ENCODE assay signal across 1 cellular context in the genomic region with DNA sequence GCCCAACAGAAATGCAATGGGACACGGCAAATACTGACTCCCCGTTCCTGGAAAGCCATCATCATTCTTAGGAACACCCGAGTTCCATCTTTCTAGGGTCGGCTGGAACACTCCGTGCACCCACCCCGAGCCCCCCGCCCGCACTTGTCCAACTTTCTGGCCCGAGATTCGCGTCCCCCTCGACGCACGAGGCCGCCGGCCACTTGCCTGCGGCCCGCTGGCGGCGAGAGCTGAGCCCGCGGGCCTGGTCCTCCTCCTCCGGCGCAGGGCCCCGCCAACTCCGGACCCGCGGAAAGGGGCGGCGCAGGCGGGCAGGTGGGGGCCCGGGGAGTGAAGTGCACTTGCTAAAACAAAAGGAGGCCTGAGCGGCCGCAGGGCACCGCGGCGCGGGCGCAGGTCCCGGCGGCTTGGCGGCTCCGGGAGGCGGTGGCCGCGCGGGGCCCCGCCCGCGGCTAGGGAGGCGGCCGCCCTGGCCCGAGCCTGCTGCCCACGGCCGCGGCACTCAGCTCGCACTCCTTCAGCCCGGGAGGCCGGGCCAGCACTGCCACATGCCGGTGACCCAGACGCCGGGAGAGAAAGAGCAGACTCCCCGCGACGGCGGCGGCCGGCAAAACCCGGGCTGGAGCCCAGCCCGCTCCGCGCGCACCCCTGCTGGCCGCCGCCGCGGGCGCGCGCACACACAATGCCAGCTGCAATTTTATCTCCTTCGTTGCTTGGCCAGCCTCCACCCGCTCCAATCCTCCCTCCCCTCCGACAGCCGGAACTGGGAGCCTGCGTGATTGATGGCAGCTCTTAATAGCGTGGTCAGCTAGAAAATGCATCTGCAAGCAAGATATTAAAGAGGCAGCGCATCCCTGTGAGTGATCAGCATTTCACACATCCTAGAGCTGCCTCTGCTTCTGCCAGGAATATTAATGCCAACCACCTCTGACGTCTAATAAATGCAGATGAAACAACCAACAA.
TF ChIP-seq lines count a peak whose summit lies in the region.

No MANE protein-coding gene starts in this region.

TF ChIP-seq in SK-N-SH treated with all-trans-retinoic acid at 6 μM for 48 hours, 23 proteins besides CTCF, POLR2A, EP300 and RAD21 (continued from another document):
- TF ChIP-seq, protein P1, sequence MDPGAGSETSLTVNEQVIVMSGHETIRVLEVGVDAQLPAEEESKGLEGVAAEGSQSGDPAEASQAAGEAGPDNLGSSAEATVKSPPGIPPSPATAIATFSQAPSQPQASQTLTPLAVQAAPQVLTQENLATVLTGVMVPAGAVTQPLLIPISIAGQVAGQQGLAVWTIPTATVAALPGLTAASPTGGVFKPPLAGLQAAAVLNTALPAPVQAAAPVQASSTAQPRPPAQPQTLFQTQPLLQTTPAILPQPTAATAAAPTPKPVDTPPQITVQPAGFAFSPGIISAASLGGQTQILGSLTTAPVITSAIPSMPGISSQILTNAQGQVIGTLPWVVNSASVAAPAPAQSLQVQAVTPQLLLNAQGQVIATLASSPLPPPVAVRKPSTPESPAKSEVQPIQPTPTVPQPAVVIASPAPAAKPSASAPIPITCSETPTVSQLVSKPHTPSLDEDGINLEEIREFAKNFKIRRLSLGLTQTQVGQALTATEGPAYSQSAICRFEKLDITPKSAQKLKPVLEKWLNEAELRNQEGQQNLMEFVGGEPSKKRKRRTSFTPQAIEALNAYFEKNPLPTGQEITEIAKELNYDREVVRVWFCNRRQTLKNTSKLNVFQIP (CRISPR knock-in tag; IDR thresholded peaks at IDR 0.05; ENCODE audit: borderline replicate concordance, low read depth), result no peak
- TF ChIP-seq, protein P2, sequence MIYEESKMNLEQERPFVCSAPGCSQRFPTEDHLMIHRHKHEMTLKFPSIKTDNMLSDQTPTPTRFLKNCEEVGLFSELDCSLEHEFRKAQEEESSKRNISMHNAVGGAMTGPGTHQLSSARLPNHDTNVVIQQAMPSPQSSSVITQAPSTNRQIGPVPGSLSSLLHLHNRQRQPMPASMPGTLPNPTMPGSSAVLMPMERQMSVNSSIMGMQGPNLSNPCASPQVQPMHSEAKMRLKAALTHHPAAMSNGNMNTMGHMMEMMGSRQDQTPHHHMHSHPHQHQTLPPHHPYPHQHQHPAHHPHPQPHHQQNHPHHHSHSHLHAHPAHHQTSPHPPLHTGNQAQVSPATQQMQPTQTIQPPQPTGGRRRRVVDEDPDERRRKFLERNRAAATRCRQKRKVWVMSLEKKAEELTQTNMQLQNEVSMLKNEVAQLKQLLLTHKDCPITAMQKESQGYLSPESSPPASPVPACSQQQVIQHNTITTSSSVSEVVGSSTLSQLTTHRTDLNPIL (CRISPR knock-in tag; IDR thresholded peaks at IDR 0.05; ENCODE audit: low read depth), result no peak
- TF ChIP-seq ZFP3 (CRISPR knock-in tag; IDR thresholded peaks at IDR 0.05), result peak; percentile 78
- TF ChIP-seq, protein P3, sequence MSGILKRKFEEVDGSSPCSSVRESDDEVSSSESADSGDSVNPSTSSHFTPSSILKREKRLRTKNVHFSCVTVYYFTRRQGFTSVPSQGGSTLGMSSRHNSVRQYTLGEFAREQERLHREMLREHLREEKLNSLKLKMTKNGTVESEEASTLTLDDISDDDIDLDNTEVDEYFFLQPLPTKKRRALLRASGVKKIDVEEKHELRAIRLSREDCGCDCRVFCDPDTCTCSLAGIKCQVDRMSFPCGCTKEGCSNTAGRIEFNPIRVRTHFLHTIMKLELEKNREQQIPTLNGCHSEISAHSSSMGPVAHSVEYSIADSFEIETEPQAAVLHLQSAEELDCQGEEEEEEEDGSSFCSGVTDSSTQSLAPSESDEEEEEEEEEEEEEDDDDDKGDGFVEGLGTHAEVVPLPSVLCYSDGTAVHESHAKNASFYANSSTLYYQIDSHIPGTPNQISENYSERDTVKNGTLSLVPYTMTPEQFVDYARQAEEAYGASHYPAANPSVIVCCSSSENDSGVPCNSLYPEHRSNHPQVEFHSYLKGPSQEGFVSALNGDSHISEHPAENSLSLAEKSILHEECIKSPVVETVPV (CRISPR knock-in tag; IDR thresholded peaks at IDR 0.05), result no peak
- TF ChIP-seq CSDC2 (CRISPR knock-in tag; IDR thresholded peaks at IDR 0.05), result 0 out of 2 replicates have a peak, but pooled peaks have one; percentile 66
- TF ChIP-seq ZNF565 (CRISPR knock-in tag; conservative IDR thresholded peaks at IDR 0.05; ENCODE audit: low read depth), result 0 out of 2 replicates have a peak, but pooled peaks have one; percentile 27
- TF ChIP-seq TCF4 (CRISPR knock-in tag; IDR thresholded peaks at IDR 0.05; ENCODE audit: borderline replicate concordance), result no peak; the same call in 1 of the 2 replicates
- TF ChIP-seq PPARA (CRISPR knock-in tag; IDR thresholded peaks at IDR 0.05; ENCODE audit: borderline replicate concordance), result no peak
- TF ChIP-seq, protein P4, sequence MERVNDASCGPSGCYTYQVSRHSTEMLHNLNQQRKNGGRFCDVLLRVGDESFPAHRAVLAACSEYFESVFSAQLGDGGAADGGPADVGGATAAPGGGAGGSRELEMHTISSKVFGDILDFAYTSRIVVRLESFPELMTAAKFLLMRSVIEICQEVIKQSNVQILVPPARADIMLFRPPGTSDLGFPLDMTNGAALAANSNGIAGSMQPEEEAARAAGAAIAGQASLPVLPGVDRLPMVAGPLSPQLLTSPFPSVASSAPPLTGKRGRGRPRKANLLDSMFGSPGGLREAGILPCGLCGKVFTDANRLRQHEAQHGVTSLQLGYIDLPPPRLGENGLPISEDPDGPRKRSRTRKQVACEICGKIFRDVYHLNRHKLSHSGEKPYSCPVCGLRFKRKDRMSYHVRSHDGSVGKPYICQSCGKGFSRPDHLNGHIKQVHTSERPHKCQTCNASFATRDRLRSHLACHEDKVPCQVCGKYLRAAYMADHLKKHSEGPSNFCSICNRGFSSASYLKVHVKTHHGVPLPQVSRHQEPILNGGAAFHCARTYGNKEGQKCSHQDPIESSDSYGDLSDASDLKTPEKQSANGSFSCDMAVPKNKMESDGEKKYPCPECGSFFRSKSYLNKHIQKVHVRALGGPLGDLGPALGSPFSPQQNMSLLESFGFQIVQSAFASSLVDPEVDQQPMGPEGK (CRISPR knock-in tag; IDR thresholded peaks at IDR 0.05; ENCODE audit: borderline replicate concordance), result no peak
- TF ChIP-seq ARNTL (CRISPR knock-in tag; IDR thresholded peaks at IDR 0.05; ENCODE audit: borderline replicate concordance, low read depth), result no peak
- no peak for TF ChIP-seq ZC3H10 (CRISPR knock-in tag; IDR thresholded peaks at IDR 0.05)
- no peak for TF ChIP-seq TOX (CRISPR knock-in tag; IDR thresholded peaks at IDR 0.05; ENCODE audit: borderline replicate concordance)
- 0 out of 2 replicates have a peak, but pooled peaks have one; percentile 5 for TF ChIP-seq ZNF8 (CRISPR knock-in tag; IDR thresholded peaks at IDR 0.05)
- no peak; the same call in 1 of the 2 replicates for TF ChIP-seq ZNF70 (CRISPR knock-in tag; IDR thresholded peaks at IDR 0.05)
- TF ChIP-seq BACH2 (CRISPR knock-in tag; IDR thresholded peaks at IDR 0.05; ENCODE audit: borderline replicate concordance), result 0 out of 2 replicates have a peak, but pooled peaks have one; percentile 36
- TF ChIP-seq ISL1 (CRISPR knock-in tag; IDR thresholded peaks at IDR 0.05), result peak; percentile 87
- TF ChIP-seq ZFP30 (CRISPR knock-in tag; IDR thresholded peaks at IDR 0.05), result no peak
